1 cellular context compared by ENCODE assay signal in genomic region chr3:187746059-187746453, GRCh38.
TF ChIP-seq lines count a peak whose summit lies in the region.

No MANE protein-coding gene starts in this region.

TF ChIP-seq in liver, 16 proteins besides CTCF, POLR2A, EP300 and RAD21 (continued from another document):
- no peak for TF ChIP-seq ZBTB33 (IDR thresholded peaks at IDR 0.05)
